ENCODE assay signal across 9 cellular contexts in the genomic region with DNA sequence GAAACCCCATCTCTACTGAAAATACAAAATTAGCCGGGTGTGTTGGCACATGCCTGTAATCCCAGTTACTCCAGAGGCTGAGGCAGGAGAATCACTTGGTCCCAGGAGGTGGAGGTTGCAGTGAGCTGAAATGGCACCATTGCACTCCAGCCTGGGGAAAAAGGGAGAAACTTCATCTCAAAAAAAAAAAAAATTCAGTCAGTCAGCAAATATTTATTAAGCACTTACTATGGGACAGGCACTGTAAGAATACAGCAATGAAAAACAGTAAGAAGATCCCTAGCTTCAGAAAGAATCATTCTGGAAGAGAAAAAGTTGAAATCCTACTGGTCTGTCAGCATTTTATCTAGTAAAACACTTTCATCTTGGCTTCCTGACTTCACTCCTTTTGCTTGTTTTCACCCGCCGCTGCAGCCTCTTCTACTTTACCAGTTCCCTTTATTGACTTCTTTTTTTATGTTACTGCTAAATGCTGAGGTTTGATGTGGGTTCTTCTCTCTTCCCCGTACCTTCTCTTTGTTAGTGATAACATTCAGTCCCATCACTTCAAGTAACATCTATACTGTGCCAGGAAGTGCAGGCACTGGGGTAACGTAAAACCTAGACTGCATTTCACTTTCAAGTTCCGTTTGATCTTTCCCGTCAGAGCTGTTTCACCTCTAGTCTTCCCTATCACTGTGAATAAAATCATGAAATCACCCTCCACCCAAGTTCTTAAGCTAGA. TPM values are rescaled to one million over a fixed set of nuclear protein-coding genes. Genes with fewer than 3 reads are reported as not detected.
A peak's percentile ranks its signal among the peaks of the same experiment; 100 is the strongest.
DNase-seq lines count a peak whose midpoint lies in the region; ATAC-seq lines count a peak whose summit lies in the region.
"Had no signal": no experiment of that assay in that cellular context is flagged by ENCODE, and none has a peak within 500 bp of the region (broad histone marks: within the 10 kb centered on the region; RNA-seq: fewer than 3 reads in every experiment).

No MANE protein-coding gene starts in this region.

- DNase-seq in activated CD8-positive, alpha-beta memory T cell treated with anti-CD3 and anti-CD28 coated beads, Interleukin-2, amount 10 ng/mL, durations not matched to agents 7 days and 5 days: peak; percentile 59
- DNase-seq in activated CD8-positive, alpha-beta memory T cell treated with anti-CD3 and anti-CD28 coated beads for 24 hours: no peak
- peak; percentile 88 for DNase-seq in activated CD4-positive, alpha-beta T cell treated with anti-CD3 and anti-CD28 coated beads, Interleukin-2, amount 10 ng/mL, durations not matched to agents 24 days and 14 days
- peak; percentile 41 for DNase-seq in stimulated activated CD4-positive, alpha-beta T cell treated with anti-CD3 and anti-CD28 coated beads, Interleukin-2, amount 100 ng/mL, for 4 hours (ENCODE audit: low read depth)
- DNase-seq in aorta (no peak), NCI-H1436 treated with DMSO at 0.1 percent for 48 hours (lab: John Stamatoyannopoulos, UW) (no peak), AG08395 (ENCODE audit: low spot score) (no peak)

- H3K4me3 ChIP-seq in aorta (ENCODE audit: low read length in 2 of 2): no peak overlapping the region
- H3K4me3 ChIP-seq: lung had no signal

- no peaks in the 10 kb centered on the region for H3K27me3 ChIP-seq in aorta (ENCODE audit: control insufficient read depth in 1 of 2, insufficient read depth in 2 of 2, low read length in 1 of 2)

- no peaks in the 10 kb centered on the region for H3K9me3 Mint-ChIP-seq in activated CD8-positive, alpha-beta memory T cell treated with anti-CD3 and anti-CD28 coated beads, Interleukin-2, amount 10 ng/mL, durations not matched to agents 7 days and 5 days (ENCODE audit: low read depth)
- peaks cover 6% of the 10 kb centered on the region for H3K9me3 Mint-ChIP-seq in activated CD4-positive, alpha-beta T cell treated with anti-CD3 and anti-CD28 coated beads, Interleukin-2, amount 10 ng/mL, durations not matched to agents 24 days and 14 days

- no peaks in the 10 kb centered on the region for H3K9me3 ChIP-seq in aorta (ENCODE audit: control insufficient read depth, low read length)

- CTCF ChIA-PET in activated CD8-positive, alpha-beta memory T cell treated with anti-CD3 and anti-CD28 coated beads, Interleukin-2, amount 10 ng/mL, durations not matched to agents 7 days and 5 days (lab: Charles Lee): interaction anchor here (1.4 to 1.9 kb wide), 2 partner anchors 12 to 33 kb away, joined by 3 read pairs; no protein-coding TSS in a partner anchor

- peaks cover 20% of the 10 kb centered on the region for H3K4me1 Mint-ChIP-seq in activated CD8-positive, alpha-beta memory T cell treated with anti-CD3 and anti-CD28 coated beads, Interleukin-2, amount 10 ng/mL, durations not matched to agents 7 days and 5 days
- H3K4me1 Mint-ChIP-seq in activated CD4-positive, alpha-beta T cell treated with anti-CD3 and anti-CD28 coated beads, Interleukin-2, amount 10 ng/mL, durations not matched to agents 24 days and 14 days: peaks cover 22% of the 10 kb centered on the region

- peak; percentile 98 for ATAC-seq in activated CD8-positive, alpha-beta memory T cell treated with anti-CD3 and anti-CD28 coated beads, Interleukin-2, amount 10 ng/mL, durations not matched to agents 7 days and 5 days
- ATAC-seq in HG03280 (IDR thresholded peaks at IDR 0.05; ENCODE audit: unreplicated experiment): peak; percentile 95
- no peak for ATAC-seq in aorta (ENCODE audit: low FRiP score)

- intact Hi-C loops in activated CD4-positive, alpha-beta T cell treated with anti-CD3 and anti-CD28 coated beads, Interleukin-2, amount 10 ng/mL, durations not matched to agents 24 days and 14 days (cut with micrococcal nuclease): loop anchor here (1.0 to 2.0 kb wide), 2 partner anchors 11 to 17 kb away; partner anchors contain the start of gene TAF4B
- intact Hi-C loops in aorta (cut with DNase I): no loop called here

- peak overlapping the region; percentile 92 for H3K27ac Mint-ChIP-seq in activated CD8-positive, alpha-beta memory T cell treated with anti-CD3 and anti-CD28 coated beads, Interleukin-2, amount 10 ng/mL, durations not matched to agents 7 days and 5 days
- peak overlapping the region; percentile 91 for H3K27ac Mint-ChIP-seq in activated CD4-positive, alpha-beta T cell treated with anti-CD3 and anti-CD28 coated beads, Interleukin-2, amount 10 ng/mL, durations not matched to agents 24 days and 14 days

- no peak overlapping the region for H3K27ac ChIP-seq in aorta (ENCODE audit: low read depth in 1 of 2, low read length in 2 of 2)

- H3K36me3 Mint-ChIP-seq in activated CD8-positive, alpha-beta memory T cell treated with anti-CD3 and anti-CD28 coated beads, Interleukin-2, amount 10 ng/mL, durations not matched to agents 7 days and 5 days: no peaks in the 10 kb centered on the region
- H3K36me3 Mint-ChIP-seq in activated CD4-positive, alpha-beta T cell treated with anti-CD3 and anti-CD28 coated beads, Interleukin-2, amount 10 ng/mL, durations not matched to agents 24 days and 14 days (ENCODE audit: low read depth): no peaks in the 10 kb centered on the region

- 68 to 71% methylated on average over 7 of the region's 7 CpGs for WGBS in aorta, 2 donors

- H3K4me3 Mint-ChIP-seq in activated CD8-positive, alpha-beta memory T cell treated with anti-CD3 and anti-CD28 coated beads, Interleukin-2, amount 10 ng/mL, durations not matched to agents 7 days and 5 days: peak overlapping the region; percentile 76
- H3K4me3 Mint-ChIP-seq in activated CD4-positive, alpha-beta T cell treated with anti-CD3 and anti-CD28 coated beads, Interleukin-2, amount 10 ng/mL, durations not matched to agents 24 days and 14 days: peak overlapping the region; percentile 85

- H3K27me3 Mint-ChIP-seq in activated CD8-positive, alpha-beta memory T cell treated with anti-CD3 and anti-CD28 coated beads, Interleukin-2, amount 10 ng/mL, durations not matched to agents 7 days and 5 days: no peaks in the 10 kb centered on the region
- no peaks in the 10 kb centered on the region for H3K27me3 Mint-ChIP-seq in activated CD4-positive, alpha-beta T cell treated with anti-CD3 and anti-CD28 coated beads, Interleukin-2, amount 10 ng/mL, durations not matched to agents 24 days and 14 days

- H3K4me1 ChIP-seq in aorta (ENCODE audit: control insufficient read depth in 1 of 2, insufficient read depth in 2 of 2, low read length in 2 of 2): no peaks in the 10 kb centered on the region

- no peaks in the 10 kb centered on the region for H3K36me3 ChIP-seq in aorta (ENCODE audit: control insufficient read depth in 1 of 2, insufficient read depth in 2 of 2, low read length in 1 of 2)

RNA-seq across cellular contexts. Expression of gene TAF4B, which starts 10.8 kb away (rescaled TPM):
- total RNA-seq in activated CD8-positive, alpha-beta memory T cell treated with anti-CD3 and anti-CD28 coated beads, Interleukin-2, amount 10 ng/mL, durations not matched to agents 7 days and 5 days: 1 to 10 TPM; 6.9 to 9.3 TPM
- total RNA-seq in activated CD4-positive, alpha-beta T cell treated with anti-CD3 and anti-CD28 coated beads, Interleukin-2, amount 10 ng/mL, durations not matched to agents 24 days and 14 days: 17.5 and 17.8 TPM in 2 replicates
- total RNA-seq in aorta: 1 to 10 TPM; 3.9 to 4.2 TPM
- polyA plus RNA-seq in aorta: under 1 TPM; 0.63 to 0.74 TPM

Comparison
In these comparisons a context has a peak if more than half of its experiments do, and no peak if none do; other contexts are left out.
1. DNase-seq: peak in activated CD8-positive, alpha-beta memory T cell treated with anti-CD3 and anti-CD28 coated beads, Interleukin-2, amount 10 ng/mL, durations not matched to agents 7 days and 5 days (single experiment), activated CD4-positive, alpha-beta T cell treated with anti-CD3 and anti-CD28 coated beads, Interleukin-2, amount 10 ng/mL, durations not matched to agents 24 days and 14 days (single experiment) and stimulated activated CD4-positive, alpha-beta T cell treated with anti-CD3 and anti-CD28 coated beads, Interleukin-2, amount 100 ng/mL, for 4 hours (single experiment); none in activated CD8-positive, alpha-beta memory T cell treated with anti-CD3 and anti-CD28 coated beads for 24 hours (single experiment), aorta (0 of 2), NCI-H1436 treated with DMSO at 0.1 percent for 48 hours (single experiment) and AG08395 (single experiment).